1 cellular context compared by ENCODE assay signal in genomic region chr20:62637110-62637509, GRCh38.
TF ChIP-seq lines count a peak whose summit lies in the region.

No MANE protein-coding gene starts in this region.

TF ChIP-seq in H1, 55 proteins besides CTCF, POLR2A, EP300 and RAD21 (continued from another document):
- TF ChIP-seq RBBP5 (IDR thresholded peaks at IDR 0.05; ENCODE audit: borderline replicate concordance, low read depth, low read length) (no peak), CBX8 (IDR thresholded peaks at IDR 0.05; ENCODE audit: borderline replicate concordance, low read depth, low read length) (no peak), JUN (IDR thresholded peaks at IDR 0.05; ENCODE audit: low read depth, low read length) (no peak), EZH2 (IDR thresholded peaks at IDR 0.05; ENCODE audit: low read depth, low read length, severe bottlenecking) (no peak), TEAD4 (IDR thresholded peaks at IDR 0.05; ENCODE audit: low read depth, low read length) (no peak), CBX5 (IDR thresholded peaks at IDR 0.05; ENCODE audit: low read depth, low read length) (no peak), BCL11A (IDR thresholded peaks at IDR 0.05; ENCODE audit: low read depth in 2 of 2, low read length in 2 of 2) (no peak), TCF12 (IDR thresholded peaks at IDR 0.05; ENCODE audit: low read depth, low read length) (no peak), GABPA (IDR thresholded peaks at IDR 0.05; ENCODE audit: borderline replicate concordance, insufficient read depth, low read length) (no peak), ATF2 (IDR thresholded peaks at IDR 0.05; ENCODE audit: low read length) (no peak), SIRT6 (IDR thresholded peaks at IDR 0.05; ENCODE audit: low read length) (no peak), RFX5 (IDR thresholded peaks at IDR 0.05; ENCODE audit: borderline replicate concordance, low read depth, low read length) (no peak), SP2 (IDR thresholded peaks at IDR 0.05; ENCODE audit: low read length) (no peak), SRF (IDR thresholded peaks at IDR 0.05; ENCODE audit: low read depth, low read length) (no peak)
TF ChIP-seq in H1: peak in this region for 0.
